In the genomic region with DNA sequence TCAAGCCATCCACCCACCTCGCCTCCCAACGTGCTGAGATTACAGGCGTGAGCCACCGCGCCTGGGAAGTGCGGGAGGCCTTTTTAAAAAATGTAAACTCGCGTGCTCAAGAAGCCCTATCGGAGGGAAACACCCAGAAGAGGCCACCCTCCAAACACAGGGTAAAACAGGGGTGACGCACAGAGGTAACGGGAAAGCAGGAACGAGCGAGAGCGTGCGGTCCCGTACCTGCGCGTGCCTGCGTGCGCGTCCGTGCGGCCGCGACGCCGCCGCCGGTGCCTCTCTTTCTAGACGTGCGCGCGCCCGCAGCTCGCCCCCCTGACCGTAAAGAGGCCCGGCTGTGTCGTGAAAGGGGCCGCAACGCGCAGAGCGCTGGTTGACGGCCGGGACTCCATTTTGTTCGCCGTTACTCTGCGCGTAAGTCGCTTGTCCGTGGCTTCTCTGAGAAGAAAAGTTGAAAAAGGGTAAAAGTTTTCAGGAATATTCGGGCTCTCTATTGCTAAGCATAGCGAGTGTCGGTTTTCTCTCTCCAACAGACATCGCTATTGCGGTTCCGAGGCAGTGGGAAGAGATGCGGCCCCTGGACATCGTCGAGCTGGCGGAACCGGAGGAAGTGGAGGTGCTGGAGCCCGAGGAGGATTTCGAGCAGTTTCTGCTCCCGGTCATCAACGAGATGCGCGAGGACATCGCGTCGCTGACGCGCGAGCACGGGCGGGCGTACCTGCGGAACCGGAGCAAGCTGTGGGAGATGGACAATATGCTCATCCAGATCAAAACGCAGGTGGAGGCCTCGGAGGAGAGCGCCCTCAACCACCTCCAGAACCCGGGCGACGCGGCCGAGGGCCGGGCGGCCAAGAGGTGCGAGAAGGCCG, we compare ENCODE assay signal across 8 cellular contexts. TPM values are rescaled to one million over a fixed set of nuclear protein-coding genes. Genes with fewer than 3 reads are reported as not detected.
DNase-seq lines count a peak whose midpoint lies in the region; ATAC-seq, FAIRE-seq and TF ChIP-seq lines count a peak whose summit lies in the region.

A gene (plus strand): TSS at position 394 of the 872 bp plus-strand sequence. CDS start 178 bp downstream, at position 572.

- peak; percentile 90 for TF ChIP-seq POLR2A in H54 (IDR thresholded peaks at IDR 0.05; ENCODE audit: low read depth, low read length)

- H3F3A ChIP-seq in Loucy (ENCODE audit: low read depth), result no peaks in the 10 kb centered on the region

- FAIRE-seq in H54 (lab: Jason Lieb, UNC), result no peak

- H3K27ac ChIP-seq in RWPE2 (ENCODE audit: poor library complexity, severe bottlenecking), result peak within 1 kb of the TSS; percentile 74

- peak within 1 kb of the TSS; percentile 87 for H2AFZ ChIP-seq in Loucy (ENCODE audit: low read length)

- peak within 1 kb of the TSS; percentile 97 for H3K4me3 Mint-ChIP-seq in activated T-helper 2 cell treated with anti-CD3 and anti-CD28 coated beads, Interferon-gamma antibody, Interleukin-2, Interleukin-4, amounts not matched to agents 10 μg/mL and 5 μg/mL and 100 μg/mL, durations not matched to agents 14 hours and 24 hours and 36 hours (ENCODE audit: low read depth)
- peak within 1 kb of the TSS; percentile 92 for H3K4me3 Mint-ChIP-seq in natural killer cell treated with Interleukin-12 subunit alpha and Interleukin-12 subunit beta and Interleukin-15 and Interleukin-18, amount 100 ng/mL, for 72 hours

- peak within 1 kb of the TSS; percentile 95 for H3K9ac ChIP-seq in Loucy (ENCODE audit: low read depth, low read length, poor library complexity, severe bottlenecking)

- H3K27me3 ChIP-seq in Loucy (ENCODE audit: insufficient read depth, low read length, poor library complexity, severe bottlenecking) (no peaks in the 10 kb centered on the region), RWPE2 (ENCODE audit: insufficient read depth, poor library complexity, severe bottlenecking) (no peaks in the 10 kb centered on the region)

- no peaks in the 10 kb centered on the region for H3K9me2 ChIP-seq in Loucy (replicated peaks; ENCODE audit: low read depth, low read length)

- H3K4me1 ChIP-seq in Loucy (ENCODE audit: insufficient read depth, low read length, poor library complexity, severe bottlenecking) (peaks cover 18% of the 10 kb centered on the region), RWPE2 (ENCODE audit: insufficient read depth, poor library complexity, severe bottlenecking) (peaks cover 7% of the 10 kb centered on the region)

- peaks cover 30% of the 10 kb centered on the region for H4K20me1 ChIP-seq in Loucy (ENCODE audit: insufficient read depth, low read length, poor library complexity, severe bottlenecking)

- no peaks in the 10 kb centered on the region for H3K9me3 Mint-ChIP-seq in activated T-helper 2 cell treated with anti-CD3 and anti-CD28 coated beads, Interferon-gamma antibody, Interleukin-2, Interleukin-4, amounts not matched to agents 10 μg/mL and 5 μg/mL and 100 μg/mL, durations not matched to agents 14 hours and 24 hours and 36 hours
- no peaks in the 10 kb centered on the region for H3K9me3 Mint-ChIP-seq in natural killer cell treated with Interleukin-12 subunit alpha and Interleukin-12 subunit beta and Interleukin-15 and Interleukin-18, amount 100 ng/mL, for 72 hours

- peaks cover 13% of the 10 kb centered on the region for H3K4me1 Mint-ChIP-seq in activated T-helper 2 cell treated with anti-CD3 and anti-CD28 coated beads, Interferon-gamma antibody, Interleukin-2, Interleukin-4, amounts not matched to agents 10 μg/mL and 5 μg/mL and 100 μg/mL, durations not matched to agents 14 hours and 24 hours and 36 hours (ENCODE audit: low read depth)
- H3K4me1 Mint-ChIP-seq in natural killer cell treated with Interleukin-12 subunit alpha and Interleukin-12 subunit beta and Interleukin-15 and Interleukin-18, amount 100 ng/mL, for 72 hours (ENCODE audit: low read depth in 2 of 2), result peaks cover 17 to 35% of the 10 kb centered on the region in 2 donors

- peak; percentile 92 for DNase-seq in EL
- peak; percentile 67 for DNase-seq in H54 (ENCODE audit: insufficient read length, low spot score)
- DNase-seq in RWPE2 (ENCODE audit: low spot score), result peak; percentile 92
- DNase-seq in activated T-helper 2 cell treated with anti-CD3 and anti-CD28 coated beads, Interferon-gamma antibody, Interleukin-2, Interleukin-4, amounts not matched to agents 10 μg/mL and 5 μg/mL and 100 μg/mL, durations not matched to agents 14 hours and 24 hours and 36 hours (ENCODE audit: low spot score), result peak; percentile 93
- DNase-seq in fibroblast of pulmonary artery (ENCODE audit: low read depth), result peak; percentile 96
- DNase-seq in natural killer cell treated with Interleukin-12 subunit alpha and Interleukin-12 subunit beta and Interleukin-15 and Interleukin-18, amount 100 ng/mL, for 72 hours (ENCODE audit: low spot score), result peak; percentile 96
- DNase-seq in stimulated activated naive CD4-positive, alpha-beta T cell treated with Interleukin-2 at 50 U/mL for 16 hours (lab: John Stamatoyannopoulos, UW), result peak; percentile 93

- no peaks in the 10 kb centered on the region for H3K9me3 ChIP-seq in Loucy (ENCODE audit: insufficient read depth, low read depth, low read length)
- H3K9me3 ChIP-seq in RWPE2 (ENCODE audit: severe bottlenecking), result no peaks in the 10 kb centered on the region

- H3K27ac Mint-ChIP-seq in activated T-helper 2 cell treated with anti-CD3 and anti-CD28 coated beads, Interferon-gamma antibody, Interleukin-2, Interleukin-4, amounts not matched to agents 10 μg/mL and 5 μg/mL and 100 μg/mL, durations not matched to agents 14 hours and 24 hours and 36 hours, result peak within 1 kb of the TSS; percentile 99
- peak within 1 kb of the TSS; percentile 94 to 99 for H3K27ac Mint-ChIP-seq in natural killer cell treated with Interleukin-12 subunit alpha and Interleukin-12 subunit beta and Interleukin-15 and Interleukin-18, amount 100 ng/mL, for 72 hours

- H3K27me3 Mint-ChIP-seq in activated T-helper 2 cell treated with anti-CD3 and anti-CD28 coated beads, Interferon-gamma antibody, Interleukin-2, Interleukin-4, amounts not matched to agents 10 μg/mL and 5 μg/mL and 100 μg/mL, durations not matched to agents 14 hours and 24 hours and 36 hours (ENCODE audit: low read depth), result no peaks in the 10 kb centered on the region
- H3K27me3 Mint-ChIP-seq in natural killer cell treated with Interleukin-12 subunit alpha and Interleukin-12 subunit beta and Interleukin-15 and Interleukin-18, amount 100 ng/mL, for 72 hours, result no peaks in the 10 kb centered on the region

- H3K36me3 ChIP-seq in Loucy (ENCODE audit: insufficient read depth, low read length) (peaks cover 18% of the 10 kb centered on the region; the same call in 1 of the 2 replicates), RWPE2 (ENCODE audit: low read depth) (peaks cover 21% of the 10 kb centered on the region)

- intact Hi-C loops in activated T-helper 2 cell treated with anti-CD3 and anti-CD28 coated beads, Interferon-gamma antibody, Interleukin-2, Interleukin-4, amounts not matched to agents 10 μg/mL and 5 μg/mL and 100 μg/mL, durations not matched to agents 14 hours and 24 hours and 36 hours (cut with micrococcal nuclease), result loop anchor here (1.0 kb wide), 7 partner anchors 34 to 403 kb away; a partner anchor contains a TSS

- no peak for TF ChIP-seq CTCF in Loucy (conservative IDR thresholded peaks at IDR 0.05; ENCODE audit: low read length)
- TF ChIP-seq CTCF in RWPE2 (IDR thresholded peaks at IDR 0.05; ENCODE audit: poor library complexity, severe bottlenecking), result no peak
- no peak for TF ChIP-seq CTCF in fibroblast of pulmonary artery (IDR thresholded peaks at IDR 0.05; ENCODE audit: low read length, missing control alignments)

- peaks cover 38% of the 10 kb centered on the region for H3K79me2 ChIP-seq in Loucy (ENCODE audit: insufficient read depth, low read length)

- ATAC-seq in RWPE2 (ENCODE audit: low read depth), result peak; percentile 83
- peak; percentile 92 to 94 for ATAC-seq in natural killer cell treated with Interleukin-12 subunit alpha and Interleukin-12 subunit beta and Interleukin-15 and Interleukin-18, amount 100 ng/mL, for 72 hours

- H3K4me3 ChIP-seq in Loucy (ENCODE audit: low read length, poor library complexity, severe bottlenecking) (peak within 1 kb of the TSS; percentile 98), RWPE2 (ENCODE audit: severe bottlenecking) (peak within 1 kb of the TSS; percentile 65), fibroblast of pulmonary artery (replicated peaks; ENCODE audit: low read depth, low read length) (peak within 1 kb of the TSS; percentile 95)

- peaks cover 37% of the 10 kb centered on the region for H3K36me3 Mint-ChIP-seq in activated T-helper 2 cell treated with anti-CD3 and anti-CD28 coated beads, Interferon-gamma antibody, Interleukin-2, Interleukin-4, amounts not matched to agents 10 μg/mL and 5 μg/mL and 100 μg/mL, durations not matched to agents 14 hours and 24 hours and 36 hours (ENCODE audit: low read depth)
- peaks cover 23% of the 10 kb centered on the region for H3K36me3 Mint-ChIP-seq in natural killer cell treated with Interleukin-12 subunit alpha and Interleukin-12 subunit beta and Interleukin-15 and Interleukin-18, amount 100 ng/mL, for 72 hours

- peak within 1 kb of the TSS; percentile 95 for H3K4me2 ChIP-seq in Loucy (ENCODE audit: low read depth, low read length, poor library complexity, severe bottlenecking)

RNA-seq across cellular contexts. Expression of the gene that starts here (rescaled TPM):
- total RNA-seq in activated T-helper 2 cell treated with anti-CD3 and anti-CD28 coated beads, Interferon-gamma antibody, Interleukin-2, Interleukin-4, amounts not matched to agents 10 μg/mL and 5 μg/mL and 100 μg/mL, durations not matched to agents 14 hours and 24 hours and 36 hours, result 105 TPM in 2 replicates
- total RNA-seq in natural killer cell treated with Interleukin-12 subunit alpha and Interleukin-12 subunit beta and Interleukin-15 and Interleukin-18, amount 100 ng/mL, for 72 hours, result 100 to 1,000 TPM; 102 to 123 TPM

Comparison
In these comparisons a context has a peak if more than half of its experiments do, and no peak if none do; other contexts are left out.
1. Peak in every context shown above with its lines: DNase-seq, ATAC-seq, H3K4me3 ChIP-seq and H3K27ac ChIP-seq.